1 cellular context compared by ENCODE assay signal in the genomic region with DNA sequence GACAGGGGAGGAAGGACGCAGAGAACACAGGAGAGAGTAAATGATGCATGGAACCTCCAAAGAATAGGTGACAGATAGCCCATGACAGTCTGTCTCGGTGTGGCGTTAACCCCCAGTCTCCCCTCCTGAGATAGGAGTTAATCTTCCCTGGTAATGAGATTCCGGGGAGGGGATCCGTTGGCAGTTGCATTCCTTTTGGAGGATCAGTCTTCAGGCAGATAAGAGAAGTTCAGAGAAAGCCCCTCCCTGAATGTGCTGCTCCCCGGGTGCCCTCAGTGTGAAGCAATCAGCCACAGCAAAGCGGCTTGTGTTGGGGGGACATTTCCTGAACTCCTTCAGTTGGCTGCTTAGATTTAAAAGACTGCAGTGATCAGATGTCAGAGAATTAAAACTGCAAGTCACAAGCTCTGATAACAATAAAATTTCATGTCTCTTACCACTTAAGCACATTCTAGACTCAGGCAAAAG.
TF ChIP-seq lines count a peak whose summit lies in the region.

No MANE protein-coding gene starts in this region.

TF ChIP-seq in K562, 482 proteins besides CTCF, POLR2A, EP300 and RAD21 (continued from another document and continues in another):
- TF ChIP-seq RBM14 (IDR thresholded peaks at IDR 0.05; ENCODE audit: borderline replicate concordance, insufficient read depth, low read depth, low read length) (no peak), ZNF316 (IDR thresholded peaks at IDR 0.05) (peak; percentile 83), CHCHD3 (CRISPR knock-in tag; IDR thresholded peaks at IDR 0.05) (no peak), GTF2F1 (IDR thresholded peaks at IDR 0.05; ENCODE audit: low read depth, low read length) (no peak), NCOA4 (IDR thresholded peaks at IDR 0.05; ENCODE audit: partially characterized antibody) (no peak), CREM (IDR thresholded peaks at IDR 0.05; ENCODE audit: low read depth) (no peak), ZKSCAN3 (CRISPR knock-in tag; IDR thresholded peaks at IDR 0.05) (no peak), ZKSCAN1 (IDR thresholded peaks at IDR 0.05; ENCODE audit: low read depth, low read length) (no peak), ZNF408 (CRISPR knock-in tag; IDR thresholded peaks at IDR 0.05; ENCODE audit: low read depth) (no peak), SUPT5H (IDR thresholded peaks at IDR 0.05) (no peak), NR3C1 (CRISPR knock-in tag; IDR thresholded peaks at IDR 0.05) (no peak), KDM2B (CRISPR knock-in tag; IDR thresholded peaks at IDR 0.05) (no peak), CTCFL (IDR thresholded peaks at IDR 0.05; ENCODE audit: borderline replicate concordance, insufficient read depth, low read depth, low read length, poor library complexity, severe bottlenecking) (no peak), MAFG (tag; conservative IDR thresholded peaks at IDR 0.05) (peak; percentile 46), ZNF311 (CRISPR knock-in tag; IDR thresholded peaks at IDR 0.05) (no peak), YY1 (IDR thresholded peaks at IDR 0.05; ENCODE audit: borderline replicate concordance in 1 of 3, control insufficient read depth in 1 of 3, extremely low read depth in 1 of 3, insufficient read depth in 3 of 3, insufficient read length in 1 of 3, insufficient replicate concordance in 2 of 3, low read depth in 1 of 3, low read length in 2 of 3) (no peak), SMAD1 (IDR thresholded peaks at IDR 0.05; ENCODE audit: low read depth, low read length, partially characterized antibody) (no peak), STAT5A (IDR thresholded peaks at IDR 0.05; ENCODE audit: borderline replicate concordance, low read length) (peak; percentile 40), ZFP36 (IDR thresholded peaks at IDR 0.05; ENCODE audit: low read depth, low read length, partially characterized antibody) (no peak), ZC3H11A (IDR thresholded peaks at IDR 0.05; ENCODE audit: low read depth, low read length) (no peak), ARID1B (IDR thresholded peaks at IDR 0.05) (peak; percentile 81), SMARCA4 (IDR thresholded peaks at IDR 0.05) (peak; percentile 78), ESRRB (CRISPR knock-in tag; IDR thresholded peaks at IDR 0.05; ENCODE audit: borderline replicate concordance) (no peak), ETV1 (tag; conservative IDR thresholded peaks at IDR 0.05; ENCODE audit: low read depth) (no peak), CAMTA2 (CRISPR knock-in tag; conservative IDR thresholded peaks at IDR 0.05) (no peak), ZNF184 (CRISPR knock-in tag; IDR thresholded peaks at IDR 0.05) (no peak), MXD1 (CRISPR knock-in tag; IDR thresholded peaks at IDR 0.05; ENCODE audit: borderline replicate concordance, poor library complexity, severe bottlenecking) (no peak), BACH1 (tag; IDR thresholded peaks at IDR 0.05) (no peak), DPF2 (IDR thresholded peaks at IDR 0.05) (peak; percentile 81), PCBP1 (IDR thresholded peaks at IDR 0.05; ENCODE audit: low read depth, low read length, poor library complexity, severe bottlenecking) (no peak), NFRKB (IDR thresholded peaks at IDR 0.05; ENCODE audit: low read depth) (no peak), ILK (tag; IDR thresholded peaks at IDR 0.05; ENCODE audit: borderline replicate concordance, low read depth) (no peak), CBFA2T2 (conservative IDR thresholded peaks at IDR 0.05) (no peak), PHB2 (IDR thresholded peaks at IDR 0.05; ENCODE audit: low read depth) (no peak), CBX8 (IDR thresholded peaks at IDR 0.05; ENCODE audit: borderline replicate concordance, extremely low read depth, low read depth, low read length, poor library complexity, severe bottlenecking) (no peak), SPI1 (IDR thresholded peaks at IDR 0.05; ENCODE audit: borderline replicate concordance, low read depth, low read length) (no peak), FOXJ3 (CRISPR knock-in tag; IDR thresholded peaks at IDR 0.05) (no peak), AFF1 (IDR thresholded peaks at IDR 0.05; ENCODE audit: low read depth in 1 of 2, partially characterized antibody in 2 of 2) (no peak), CEBPG (CRISPR knock-in tag; IDR thresholded peaks at IDR 0.05) (no peak), CEBPG (tag; conservative IDR thresholded peaks at IDR 0.05 in 1 of 2, IDR thresholded peaks at IDR 0.05 in 1 of 2) (peak; percentile 62 to 80), POLR2H (tag; IDR thresholded peaks at IDR 0.05; ENCODE audit: low read depth) (no peak), ZNF785 (CRISPR knock-in tag; IDR thresholded peaks at IDR 0.05) (no peak), CC2D1A (IDR thresholded peaks at IDR 0.05) (peak; percentile 81; the same call in 1 of the 2 replicates), NFE2L1 (tag; IDR thresholded peaks at IDR 0.05; ENCODE audit: borderline replicate concordance, low read depth) (no peak; the same call in 1 of the 2 replicates), CBX3 (IDR thresholded peaks at IDR 0.05; ENCODE audit: borderline replicate concordance in 1 of 2, low read length in 2 of 2) (no peak), ZNF444 (CRISPR knock-in tag; IDR thresholded peaks at IDR 0.05) (no peak), SAFB (IDR thresholded peaks at IDR 0.05; ENCODE audit: borderline replicate concordance, low read depth, low read length) (no peak), NFATC3 (IDR thresholded peaks at IDR 0.05) (no peak), FOXM1 (IDR thresholded peaks at IDR 0.05; ENCODE audit: low read depth) (peak; percentile 74), FOXM1 (CRISPR knock-in tag; IDR thresholded peaks at IDR 0.05; ENCODE audit: low read depth) (no peak), MNT (conservative IDR thresholded peaks at IDR 0.05) (no peak), SRSF7 (optimal IDR thresholded peaks at IDR 0.05; ENCODE audit: low read depth, low read length) (no peak), FOXP4 (CRISPR knock-in tag; IDR thresholded peaks at IDR 0.05; ENCODE audit: borderline replicate concordance) (no peak), ZNF668 (CRISPR knock-in tag; IDR thresholded peaks at IDR 0.05) (no peak), POLR2G (IDR thresholded peaks at IDR 0.05; ENCODE audit: low read depth, low read length) (no peak), RAD51 (IDR thresholded peaks at IDR 0.05; ENCODE audit: borderline replicate concordance, low read depth) (no peak), FOXO4 (CRISPR knock-in tag; IDR thresholded peaks at IDR 0.05) (no peak), FOSL1 (tag; conservative IDR thresholded peaks at IDR 0.05) (no peak), TAF9B (IDR thresholded peaks at IDR 0.05; ENCODE audit: partially characterized antibody) (no peak), RFX7 (CRISPR knock-in tag; IDR thresholded peaks at IDR 0.05) (no peak)
- TF ChIP-seq, protein P1, sequence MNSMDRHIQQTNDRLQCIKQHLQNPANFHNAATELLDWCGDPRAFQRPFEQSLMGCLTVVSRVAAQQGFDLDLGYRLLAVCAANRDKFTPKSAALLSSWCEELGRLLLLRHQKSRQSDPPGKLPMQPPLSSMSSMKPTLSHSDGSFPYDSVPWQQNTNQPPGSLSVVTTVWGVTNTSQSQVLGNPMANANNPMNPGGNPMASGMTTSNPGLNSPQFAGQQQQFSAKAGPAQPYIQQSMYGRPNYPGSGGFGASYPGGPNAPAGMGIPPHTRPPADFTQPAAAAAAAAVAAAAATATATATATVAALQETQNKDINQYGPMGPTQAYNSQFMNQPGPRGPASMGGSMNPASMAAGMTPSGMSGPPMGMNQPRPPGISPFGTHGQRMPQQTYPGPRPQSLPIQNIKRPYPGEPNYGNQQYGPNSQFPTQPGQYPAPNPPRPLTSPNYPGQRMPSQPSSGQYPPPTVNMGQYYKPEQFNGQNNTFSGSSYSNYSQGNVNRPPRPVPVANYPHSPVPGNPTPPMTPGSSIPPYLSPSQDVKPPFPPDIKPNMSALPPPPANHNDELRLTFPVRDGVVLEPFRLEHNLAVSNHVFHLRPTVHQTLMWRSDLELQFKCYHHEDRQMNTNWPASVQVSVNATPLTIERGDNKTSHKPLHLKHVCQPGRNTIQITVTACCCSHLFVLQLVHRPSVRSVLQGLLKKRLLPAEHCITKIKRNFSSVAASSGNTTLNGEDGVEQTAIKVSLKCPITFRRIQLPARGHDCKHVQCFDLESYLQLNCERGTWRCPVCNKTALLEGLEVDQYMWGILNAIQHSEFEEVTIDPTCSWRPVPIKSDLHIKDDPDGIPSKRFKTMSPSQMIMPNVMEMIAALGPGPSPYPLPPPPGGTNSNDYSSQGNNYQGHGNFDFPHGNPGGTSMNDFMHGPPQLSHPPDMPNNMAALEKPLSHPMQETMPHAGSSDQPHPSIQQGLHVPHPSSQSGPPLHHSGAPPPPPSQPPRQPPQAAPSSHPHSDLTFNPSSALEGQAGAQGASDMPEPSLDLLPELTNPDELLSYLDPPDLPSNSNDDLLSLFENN (IDR thresholded peaks at IDR 0.05; ENCODE audit: low read depth in 2 of 2, low read length in 2 of 2) = no peak
